7 cellular contexts compared by ENCODE assay signal in the genomic region with DNA sequence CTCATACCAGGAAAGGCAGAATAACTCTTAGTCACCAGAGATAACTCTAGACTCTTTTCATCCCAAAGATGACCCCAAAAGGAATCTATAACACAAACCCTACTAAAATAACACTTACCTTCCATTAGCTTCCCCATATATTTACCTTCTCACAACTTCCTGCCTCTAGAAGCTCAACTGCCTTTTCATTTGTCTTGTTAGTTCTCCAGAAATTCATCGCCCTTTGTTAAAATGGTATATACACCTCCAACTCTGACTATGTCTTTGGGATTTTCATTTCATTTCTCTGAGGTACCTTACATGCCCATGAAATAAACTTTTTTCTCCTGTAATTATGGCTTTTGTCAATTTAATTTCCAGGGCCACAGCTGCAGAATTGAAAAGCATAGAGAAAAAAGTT.
"Had no signal": no experiment of that assay in that cellular context is flagged by ENCODE, and none has a peak within 500 bp of the region (broad histone marks: within the 10 kb centered on the region; RNA-seq: fewer than 3 reads in every experiment).

No MANE protein-coding gene starts in this region.

- H3K36me3 ChIP-seq: HAP-1 had no signal

- H3K4me3 ChIP-seq: GM23248, HAP-1 had no signal

- DNase-seq: GM23248, GOT3, H7, Karpas-422, KBM-7 had no signal

- H3K27ac ChIP-seq: GM23248, KMS-11 had no signal

- H3K9me3 ChIP-seq: HAP-1 had no signal
